ENCODE assay signal across 31 cellular contexts in genomic region chr6:161432546-161432945, GRCh38.
"Had no signal": no experiment of that assay in that cellular context is flagged by ENCODE, and none has a peak within 500 bp of the region (broad histone marks: within the 10 kb centered on the region; RNA-seq: fewer than 3 reads in every experiment).

No MANE protein-coding gene starts in this region.

- H3K27ac Mint-ChIP-seq: natural killer cell; neural progenitor cell; progenitor cell of endocrine pancreas; stimulated activated memory B cell treated with anti-CD40 and anti-IgM and Interleukin-4, amounts not matched to agents 10 μg/mL and 1 μg/mL and 100 μg/mL, for 72 hours; stimulated activated naive CD8-positive, alpha-beta T cell treated with anti-CD3 and anti-CD28 coated beads, Interleukin-15, amount 100 ng/mL, for 72 hours had no signal

- H3K4me1 ChIP-seq: parathyroid adenoma had no signal

- H3K27ac ChIP-seq: neural progenitor cell, ovary, parathyroid adenoma, psoas muscle, skin epidermis, spleen, suprapubic skin, testis, tibial artery, transverse colon, upper lobe of left lung, vagina had no signal

- H3K79me2 ChIP-seq: parathyroid adenoma had no signal

- H3K9me3 ChIP-seq: ovary, psoas muscle, spleen, suprapubic skin, testis, tibial artery, transverse colon, upper lobe of left lung, vagina had no signal

- FAIRE-seq: urothelium cell line had no signal

- H3K4me1 Mint-ChIP-seq: natural killer cell; stimulated activated memory B cell treated with anti-CD40 and anti-IgM and Interleukin-4, amounts not matched to agents 10 μg/mL and 1 μg/mL and 100 μg/mL, for 72 hours; stimulated activated naive CD8-positive, alpha-beta T cell treated with anti-CD3 and anti-CD28 coated beads, Interleukin-15, amount 100 ng/mL, for 72 hours had no signal

- H3K27me3 Mint-ChIP-seq: progenitor cell of endocrine pancreas; stimulated activated memory B cell treated with anti-CD40 and anti-IgM and Interleukin-4, amounts not matched to agents 10 μg/mL and 1 μg/mL and 100 μg/mL, for 72 hours; stimulated activated naive CD8-positive, alpha-beta T cell treated with anti-CD3 and anti-CD28 coated beads, Interleukin-15, amount 100 ng/mL, for 72 hours had no signal

- H2AFZ ChIP-seq: neural progenitor cell, parathyroid adenoma had no signal

- H3K36me3 ChIP-seq: neural progenitor cell, ovary, spleen, suprapubic skin, tibial artery, transverse colon, upper lobe of left lung, vagina had no signal

- H3K4me3 Mint-ChIP-seq: natural killer cell; nephron; neural progenitor cell; stimulated activated memory B cell treated with anti-CD40 and anti-IgM and Interleukin-4, amounts not matched to agents 10 μg/mL and 1 μg/mL and 100 μg/mL, for 72 hours; stimulated activated naive CD8-positive, alpha-beta T cell treated with anti-CD3 and anti-CD28 coated beads, Interleukin-15, amount 100 ng/mL, for 72 hours had no signal

- H3K4me2 ChIP-seq: neural progenitor cell, smooth muscle cell had no signal

- DNase-seq: natural killer cell; occipital lobe; ovary; posterior cingulate gyrus; psoas muscle; right cardiac atrium; stimulated activated CD4-positive, alpha-beta T cell treated with anti-CD3 and anti-CD28 coated beads, Interleukin-12 subunit alpha, Interleukin-12 subunit beta, amount 100 ng/mL, for 4 hours; stimulated activated CD4-positive, alpha-beta T cell treated with anti-CD3 and anti-CD28 coated beads, Interleukin-1b, Interleukin-23, amount 100 ng/mL, for 48 hours; stimulated activated CD4-positive, alpha-beta T cell treated with anti-CD3 and anti-CD28 coated beads, Interleukin-4, amount 100 ng/mL, for 1 hour; stimulated activated CD4-positive, alpha-beta T cell treated with anti-CD3 and anti-CD28 coated beads, Interleukin-4, amount 100 ng/mL, for 4 hours; stimulated activated CD8-positive, alpha-beta memory T cell treated with anti-CD3 and anti-CD28 coated beads, Interleukin-4, amount 100 ng/mL, for 48 hours; stimulated activated naive CD4-positive, alpha-beta T cell; stimulated activated naive CD8-positive, alpha-beta T cell treated with anti-CD3 and anti-CD28 coated beads, Interleukin-15, amount 100 ng/mL, for 72 hours; stimulated activated naive CD8-positive, alpha-beta T cell treated with anti-CD3 and anti-CD28 coated beads, Interleukin-15, Interleukin-2, amounts not matched to agents 100 U/mL and 50 U/mL, for 24 hours; substantia nigra; testis; tibial artery; transverse colon; upper lobe of left lung had no signal

- H3K27me3 ChIP-seq: neural progenitor cell, ovary, spleen, suprapubic skin, testis, tibial artery, transverse colon, upper lobe of left lung, vagina had no signal

- ATAC-seq: natural killer cell; psoas muscle; right cardiac atrium; sciatic nerve; stimulated activated memory B cell treated with anti-CD40 and anti-IgM and Interleukin-4, amounts not matched to agents 10 μg/mL and 1 μg/mL and 100 μg/mL, for 72 hours; stimulated activated naive CD8-positive, alpha-beta T cell treated with anti-CD3 and anti-CD28 coated beads, Interleukin-15, amount 100 ng/mL, for 72 hours; stimulated activated naive CD8-positive, alpha-beta T cell treated with anti-CD3 and anti-CD28 coated beads, Interleukin-15, Interleukin-2, amounts not matched to agents 100 U/mL and 50 U/mL, for 24 hours had no signal

- H3K4me3 ChIP-seq: neural progenitor cell, ovary, psoas muscle, skin epidermis, smooth muscle cell, spleen, suprapubic skin, testis, tibial artery, transverse colon, upper lobe of left lung, vagina had no signal

- H3K36me3 Mint-ChIP-seq: natural killer cell had no signal

- H3K9me3 Mint-ChIP-seq: natural killer cell had no signal

- H3K9ac ChIP-seq: neural progenitor cell, parathyroid adenoma had no signal
